ENCODE assay signal across 14 cellular contexts in the genomic region with DNA sequence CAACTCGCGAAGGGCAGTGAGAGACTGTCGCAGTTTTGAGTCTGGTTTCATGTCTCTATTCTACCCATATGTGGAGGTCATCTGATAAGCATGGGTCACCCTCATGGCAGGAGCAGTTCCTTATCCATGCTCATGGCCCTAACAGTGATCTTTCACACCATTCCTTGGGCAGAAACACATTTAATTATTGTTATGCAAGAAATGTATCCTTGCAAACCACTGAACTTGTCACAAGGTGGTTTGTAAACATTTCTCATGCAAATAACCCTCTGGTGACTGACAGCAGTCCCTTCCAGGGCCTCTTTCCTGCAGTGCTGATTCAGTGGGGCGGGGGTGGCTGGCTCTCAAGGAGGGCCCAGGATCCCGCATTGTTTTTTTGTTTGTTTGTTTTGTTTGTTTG.
"Had no signal": no experiment of that assay in that cellular context is flagged by ENCODE, and none has a peak within 500 bp of the region (broad histone marks: within the 10 kb centered on the region; RNA-seq: fewer than 3 reads in every experiment).

No MANE protein-coding gene starts in this region.

- H3K4me3 ChIP-seq: ascending aorta, esophagus squamous epithelium, neural progenitor cell, pancreas, testis had no signal

- H2AFZ ChIP-seq: neural progenitor cell had no signal

- H3K36me3 ChIP-seq: ascending aorta, esophagus squamous epithelium, neural progenitor cell, pancreas had no signal

- H3K9me3 ChIP-seq: ascending aorta, esophagus squamous epithelium, pancreas, testis had no signal

- H3K4me3 Mint-ChIP-seq: activated CD8-positive, alpha-beta T cell treated with anti-CD3 and anti-CD28 coated beads for 36 hours; mesothelial cell of epicardium; neural progenitor cell; stimulated activated naive CD8-positive, alpha-beta T cell treated with anti-CD3 and anti-CD28 coated beads, Interleukin-15, amount 100 ng/mL, for 72 hours; T-helper 2 cell treated with Interferon-gamma antibody and Interleukin-4, amounts not matched to agents 5 μg/mL and 100 μg/mL, for 36 hours had no signal

- H3K4me2 ChIP-seq: neural progenitor cell had no signal

- H3K27me3 ChIP-seq: ascending aorta, esophagus squamous epithelium, foreskin keratinocyte, neural progenitor cell, pancreas, testis had no signal

- ATAC-seq: activated CD8-positive, alpha-beta T cell treated with anti-CD3 and anti-CD28 coated beads for 36 hours; foreskin keratinocyte; pancreas; stimulated activated naive CD8-positive, alpha-beta T cell treated with anti-CD3 and anti-CD28 coated beads, Interleukin-15, amount 100 ng/mL, for 72 hours had no signal

- H3K4me1 ChIP-seq: ascending aorta, esophagus squamous epithelium, foreskin keratinocyte, pancreas, testis had no signal

- H3K9me3 Mint-ChIP-seq: neural progenitor cell had no signal

- H3K27ac Mint-ChIP-seq: activated CD8-positive, alpha-beta T cell treated with anti-CD3 and anti-CD28 coated beads for 36 hours; mesothelial cell of epicardium; neural progenitor cell; stimulated activated naive CD8-positive, alpha-beta T cell treated with anti-CD3 and anti-CD28 coated beads, Interleukin-15, amount 100 ng/mL, for 72 hours; T-helper 2 cell treated with Interferon-gamma antibody and Interleukin-4, amounts not matched to agents 5 μg/mL and 100 μg/mL, for 36 hours had no signal

- H3K27ac ChIP-seq: ascending aorta, esophagus squamous epithelium, foreskin keratinocyte, neural progenitor cell, pancreas, testis had no signal

- DNase-seq: activated CD8-positive, alpha-beta memory T cell treated with anti-CD3 and anti-CD28 coated beads, Interleukin-2, amount 50 U/mL, for 48 hours; activated CD8-positive, alpha-beta T cell treated with anti-CD3 and anti-CD28 coated beads for 36 hours; activated naive CD4-positive, alpha-beta T cell; esophagus squamous epithelium; foreskin keratinocyte; pancreas; stimulated activated CD4-positive, alpha-beta T cell treated with anti-CD3 and anti-CD28 coated beads, Interleukin-15, amount 100 ng/mL, for 24 hours; stimulated activated CD4-positive, alpha-beta T cell treated with anti-CD3 and anti-CD28 coated beads, Interleukin-4, amount 100 ng/mL, for 4 hours; stimulated activated naive CD8-positive, alpha-beta T cell treated with anti-CD3 and anti-CD28 coated beads, Interleukin-15, amount 100 ng/mL, for 72 hours; testis had no signal

- H3K36me3 Mint-ChIP-seq: mesothelial cell of epicardium, neural progenitor cell had no signal

- H3K9ac ChIP-seq: neural progenitor cell had no signal

- H3K27me3 Mint-ChIP-seq: activated CD8-positive, alpha-beta T cell treated with anti-CD3 and anti-CD28 coated beads for 36 hours; stimulated activated naive CD8-positive, alpha-beta T cell treated with anti-CD3 and anti-CD28 coated beads, Interleukin-15, amount 100 ng/mL, for 72 hours had no signal
